ENCODE assay signal across 25 cellular contexts in the genomic region with DNA sequence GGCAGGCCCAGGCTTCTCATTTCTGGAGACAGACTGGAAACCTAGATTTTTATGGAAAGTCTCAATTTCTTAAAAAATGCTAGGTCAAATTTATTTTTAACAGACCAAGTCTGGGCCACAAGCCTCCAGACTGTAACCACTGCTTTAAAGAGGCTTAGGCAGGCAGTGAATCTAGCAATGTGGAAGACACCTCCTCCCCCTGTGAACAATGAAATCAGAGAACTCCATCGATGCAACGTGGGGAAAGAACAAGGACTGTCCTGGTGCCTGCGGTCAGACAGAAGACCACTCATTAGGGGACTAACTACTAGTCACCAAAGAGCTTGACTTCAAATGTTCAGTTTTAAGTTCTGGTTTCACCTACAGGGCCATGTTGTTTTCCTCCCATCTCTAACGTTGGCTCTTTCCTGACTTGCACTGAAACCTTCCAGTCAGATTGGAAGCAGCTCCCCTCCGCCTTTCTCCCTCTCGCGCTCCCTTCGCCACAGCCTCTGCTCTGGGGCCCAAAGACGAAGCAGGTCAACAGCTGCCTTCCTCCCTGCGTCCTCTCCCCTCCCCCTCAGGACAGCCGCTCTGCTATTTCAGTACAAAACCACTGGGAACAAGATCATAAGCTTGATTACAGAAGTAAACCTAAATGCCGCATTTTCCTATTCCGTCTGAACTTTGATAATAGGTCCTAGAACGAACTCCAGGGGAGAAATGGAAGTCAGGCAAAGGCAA. TPM values are rescaled to one million over a fixed set of nuclear protein-coding genes. Genes with fewer than 3 reads are reported as not detected.
A peak's percentile ranks its signal among the peaks of the same experiment; 100 is the strongest.
DNase-seq lines count a peak whose midpoint lies in the region; ATAC-seq and TF ChIP-seq lines count a peak whose summit lies in the region.
"Had no signal": no experiment of that assay in that cellular context is flagged by ENCODE, and none has a peak within 500 bp of the region (broad histone marks: within the 10 kb centered on the region; RNA-seq: fewer than 3 reads in every experiment).

No MANE protein-coding gene starts in this region.

- POLR2A ChIA-PET in activated CD4-positive, alpha-beta T cell treated with anti-CD3 and anti-CD28 coated beads for 36 hours (lab: Charles Lee), result interaction anchor here (0.8 kb wide), 1 partner anchor 10 kb away, joined by 7 read pairs; no protein-coding TSS in a partner anchor
- POLR2A ChIA-PET in CD4-positive, alpha-beta memory T cell (lab: Charles Lee; ENCODE audit: partially characterized antibody), result no interaction called here

- no peaks in the 10 kb centered on the region for H3K27me3 Mint-ChIP-seq in activated CD4-positive, alpha-beta T cell treated with anti-CD3 and anti-CD28 coated beads for 36 hours
- H3K27me3 Mint-ChIP-seq in glutamatergic neuron (ENCODE audit: unreplicated experiment), result peaks cover 2% of the 10 kb centered on the region
- H3K27me3 Mint-ChIP-seq in CD4-positive, alpha-beta memory T cell, result no peaks in the 10 kb centered on the region
- H3K27me3 Mint-ChIP-seq: stimulated activated naive B cell treated with anti-CD40 and anti-IgM and Interleukin-4, amounts not matched to agents 10 μg/mL and 1 μg/mL and 100 μg/mL, for 72 hours had no signal

- no peaks in the 10 kb centered on the region for H3K9me3 Mint-ChIP-seq in activated CD4-positive, alpha-beta T cell treated with anti-CD3 and anti-CD28 coated beads for 36 hours (ENCODE audit: low read depth)
- peaks cover 5% of the 10 kb centered on the region for H3K9me3 Mint-ChIP-seq in glutamatergic neuron (ENCODE audit: unreplicated experiment)
- H3K9me3 Mint-ChIP-seq in CD4-positive, alpha-beta memory T cell, result no peaks in the 10 kb centered on the region
- H3K9me3 Mint-ChIP-seq: CD8-positive, alpha-beta T cell; HFFc6; stimulated activated naive B cell treated with anti-CD40 and anti-IgM and Interleukin-4, amounts not matched to agents 10 μg/mL and 1 μg/mL and 100 μg/mL, for 72 hours had no signal

- H3K4me3 ChIP-seq in HL-60 (replicated peaks; ENCODE audit: insufficient read depth, low read length) (no peak overlapping the region), psoas muscle (no peak overlapping the region)
- H3K4me3 ChIP-seq in CD4-positive, alpha-beta memory T cell (ENCODE audit: low read length in 2 of 2), result no peak overlapping the region
- H3K4me3 ChIP-seq: SK-N-MC, upper lobe of left lung had no signal

- peaks cover 2 to 89% of the 10 kb centered on the region in 2 donors for H3K36me3 ChIP-seq in psoas muscle (ENCODE audit: insufficient read depth in 1 of 2, low read depth in 1 of 2)
- H3K36me3 ChIP-seq in CD4-positive, alpha-beta memory T cell (ENCODE audit: insufficient read depth, low read length), result peaks cover 62% of the 10 kb centered on the region

- TF ChIP-seq CTCF in HL-60 (IDR thresholded peaks at IDR 0.05; ENCODE audit: insufficient read depth, low read length), result no peak
- no peak for TF ChIP-seq CTCF in glutamatergic neuron (IDR thresholded peaks at IDR 0.05; ENCODE audit: partially characterized antibody, unreplicated experiment)
- TF ChIP-seq CTCF in psoas muscle (IDR thresholded peaks at IDR 0.05), result no peak

- no peaks in the 10 kb centered on the region for H3K9me3 ChIP-seq in psoas muscle
- no peaks in the 10 kb centered on the region for H3K9me3 ChIP-seq in CD4-positive, alpha-beta memory T cell (ENCODE audit: control insufficient read depth in 1 of 2, low read length in 2 of 2)
- H3K9me3 ChIP-seq: upper lobe of left lung had no signal

- H3K4me1 ChIP-seq in psoas muscle, result peaks cover 36% of the 10 kb centered on the region
- H3K4me1 ChIP-seq in CD4-positive, alpha-beta memory T cell (ENCODE audit: insufficient read depth, low read length), result no peaks in the 10 kb centered on the region
- H3K4me1 ChIP-seq: upper lobe of left lung had no signal

- CTCF ChIA-PET in activated CD4-positive, alpha-beta T cell treated with anti-CD3 and anti-CD28 coated beads for 36 hours (lab: Charles Lee), result interaction anchor here (1.0 to 1.4 kb wide), 2 partner anchors 8 to 17 kb away, joined by 3 to 4 read pairs; no protein-coding TSS in a partner anchor
- CTCF ChIA-PET in CD4-positive, alpha-beta memory T cell (lab: Charles Lee; ENCODE audit: partially characterized antibody), result no interaction called here

- DNase-seq in activated CD4-positive, alpha-beta T cell treated with anti-CD3 and anti-CD28 coated beads for 36 hours, result no peak
- DNase-seq in activated CD4-positive, alpha-beta T cell treated with anti-CD3 and anti-CD28 coated beads for 48 hours, result no peak
- DNase-seq in HL-60 (ENCODE audit: low read depth in 1 of 2, low spot score in 1 of 2), result peak in 1 of 2 experiments; percentile 72
- no peak for DNase-seq in glutamatergic neuron
- peak in 1 of 2 donors; percentile 26 for DNase-seq in psoas muscle
- DNase-seq in DMS 273 (lab: John Stamatoyannopoulos, UW; ENCODE audit: unreplicated experiment), result no peak
- no peak for DNase-seq in CD4-positive, alpha-beta memory T cell
- DNase-seq: activated CD4-positive, alpha-beta T cell treated with anti-CD3 and anti-CD28 coated beads, Interleukin-2, amount 50 U/mL, for 1 hour; activated effector memory CD4-positive, alpha-beta T cell treated with anti-CD3 and anti-CD28 coated beads, Interleukin-2, amount 50 U/mL, for 16 hours; CD8-positive, alpha-beta T cell; dermis blood vessel endothelial cell; DMS 273 treated with DMSO at 0.1 percent for 48 hours; EL; GOT3; HFFc6; right cardiac atrium; stimulated activated CD4-positive, alpha-beta T cell treated with anti-CD3 and anti-CD28 coated beads, Interleukin-12 subunit alpha, Interleukin-12 subunit beta, amount 100 ng/mL, for 4 hours; stimulated activated CD4-positive, alpha-beta T cell treated with anti-CD3 and anti-CD28 coated beads, Interleukin-4, amount 100 ng/mL, for 4 hours; stimulated activated naive B cell treated with anti-CD40 and anti-IgM and Interleukin-4, amounts not matched to agents 10 μg/mL and 1 μg/mL and 100 μg/mL, for 72 hours; T-helper 2 cell; upper lobe of left lung had no signal

- peaks cover 60% of the 10 kb centered on the region for H3K36me3 Mint-ChIP-seq in activated CD4-positive, alpha-beta T cell treated with anti-CD3 and anti-CD28 coated beads for 36 hours (ENCODE audit: low read depth)
- peaks cover 19% of the 10 kb centered on the region for H3K36me3 Mint-ChIP-seq in glutamatergic neuron (ENCODE audit: unreplicated experiment)
- H3K36me3 Mint-ChIP-seq in CD4-positive, alpha-beta memory T cell, result peaks cover 82 to 89% of the 10 kb centered on the region in 2 donors

- peak overlapping the region; percentile 54 for H3K27ac ChIP-seq in HL-60 (replicated peaks)
- peak overlapping the region; percentile 84 for H3K27ac ChIP-seq in psoas muscle
- H3K27ac ChIP-seq in CD4-positive, alpha-beta memory T cell (ENCODE audit: low read depth, low read length), result no peak overlapping the region
- H3K27ac ChIP-seq: 22Rv1, parathyroid adenoma, SK-N-MC, upper lobe of left lung had no signal

- no peak for ATAC-seq in activated CD4-positive, alpha-beta T cell treated with anti-CD3 and anti-CD28 coated beads for 36 hours
- ATAC-seq in psoas muscle, result peak; percentile 54 to 58 (median 58)
- ATAC-seq in GM18519 (IDR thresholded peaks at IDR 0.05; ENCODE audit: low FRiP score, unreplicated experiment), result no peak
- ATAC-seq: CD8-positive, alpha-beta T cell; right cardiac atrium had no signal

- peaks cover 3% of the 10 kb centered on the region for H3K4me1 Mint-ChIP-seq in activated CD4-positive, alpha-beta T cell treated with anti-CD3 and anti-CD28 coated beads for 36 hours
- peaks cover 16% of the 10 kb centered on the region for H3K4me1 Mint-ChIP-seq in glutamatergic neuron (ENCODE audit: low read depth, unreplicated experiment)
- peaks cover 0 to 4% (median under 1%) of the 10 kb centered on the region in 4 donors for H3K4me1 Mint-ChIP-seq in CD4-positive, alpha-beta memory T cell

- intact Hi-C loops in activated CD4-positive, alpha-beta T cell treated with anti-CD3 and anti-CD28 coated beads for 36 hours (cut with DNase I, micrococcal nuclease), result no loop called here
- intact Hi-C loops in psoas muscle (cut with DNase I), result loop anchor here in 1 of 2 donors (5.0 kb wide), 1 partner anchor 50 kb away; no protein-coding TSS in a partner anchor
- intact Hi-C loops in CD4-positive, alpha-beta memory T cell (cut with micrococcal nuclease), result no loop called here

- WGBS in psoas muscle, 3 donors, result 52 to 77% (median 61%) methylated on average over 14 of the region's 14 CpGs

- H3K4me3 Mint-ChIP-seq in activated CD4-positive, alpha-beta T cell treated with anti-CD3 and anti-CD28 coated beads for 36 hours, result no peak overlapping the region
- no peak overlapping the region for H3K4me3 Mint-ChIP-seq in glutamatergic neuron (ENCODE audit: unreplicated experiment)
- H3K4me3 Mint-ChIP-seq in CD4-positive, alpha-beta memory T cell, result no peak overlapping the region
- H3K4me3 Mint-ChIP-seq: CD8-positive, alpha-beta T cell; HFFc6; stimulated activated naive B cell treated with anti-CD40 and anti-IgM and Interleukin-4, amounts not matched to agents 10 μg/mL and 1 μg/mL and 100 μg/mL, for 72 hours had no signal

- peak overlapping the region; percentile 4 for H3K27ac Mint-ChIP-seq in activated CD4-positive, alpha-beta T cell treated with anti-CD3 and anti-CD28 coated beads for 36 hours
- H3K27ac Mint-ChIP-seq in glutamatergic neuron (ENCODE audit: unreplicated experiment), result peak overlapping the region; percentile 70
- no peak overlapping the region for H3K27ac Mint-ChIP-seq in CD4-positive, alpha-beta memory T cell
- H3K27ac Mint-ChIP-seq: CD8-positive, alpha-beta T cell; HFFc6 had no signal

- H3K27me3 ChIP-seq in HL-60 (ENCODE audit: insufficient read depth, poor library complexity, severe bottlenecking) (no peaks in the 10 kb centered on the region), psoas muscle (ENCODE audit: insufficient read depth in 3 of 3, low read length in 2 of 3) (no peaks in the 10 kb centered on the region)
- H3K27me3 ChIP-seq in CD4-positive, alpha-beta memory T cell (ENCODE audit: insufficient read depth, low read length), result no peaks in the 10 kb centered on the region
- H3K27me3 ChIP-seq: upper lobe of left lung had no signal

RNA-seq across cellular contexts. Expression of gene GTF3C1, which starts 17.5 kb away (rescaled TPM):
- total RNA-seq in activated CD4-positive, alpha-beta T cell treated with anti-CD3 and anti-CD28 coated beads for 36 hours, result 10 to 100 TPM; 48.8 to 50.7 TPM
- total RNA-seq in glutamatergic neuron (ENCODE audit: unreplicated experiment), result 106 TPM
- total RNA-seq in psoas muscle, result 10 to 100 TPM; 35.2 to 95.5 (median 55.5) TPM
- polyA plus RNA-seq in psoas muscle, result 10 to 100 TPM; 37.6 to 57.9 (median 47.4) TPM
- total RNA-seq in CD4-positive, alpha-beta memory T cell, result 10 to 100 TPM; 48.9 to 53.1 TPM
- polyA plus RNA-seq in CD4-positive, alpha-beta memory T cell, result 10 to 100 TPM in 1 of 2 donors, 1 to 10 TPM in 1; 4.8 to 30.1 TPM

RNA-seq across cellular contexts. Expression of gene KATNIP, which starts 17.7 kb away (rescaled TPM):
- 10 to 100 TPM; 12.3 to 12.8 TPM for total RNA-seq in activated CD4-positive, alpha-beta T cell treated with anti-CD3 and anti-CD28 coated beads for 36 hours
- total RNA-seq in glutamatergic neuron (ENCODE audit: unreplicated experiment) (22.9 TPM), psoas muscle (1 to 10 TPM; 4.5 to 8.7 (median 6.4) TPM)
- polyA plus RNA-seq in psoas muscle, result 1 to 10 TPM; 4.7 to 9.6 (median 5.3) TPM
- 10 to 100 TPM; 18.4 to 22.9 TPM for total RNA-seq in CD4-positive, alpha-beta memory T cell
- 1 to 10 TPM in 1 of 2 donors, under 1 TPM in 1; 0.31 to 7.4 TPM for polyA plus RNA-seq in CD4-positive, alpha-beta memory T cell

Comparison
In these comparisons a context has a peak if more than half of its experiments do, and no peak if none do; other contexts are left out.
1. ATAC-seq: peak in psoas muscle (4 of 4); none in activated CD4-positive, alpha-beta T cell treated with anti-CD3 and anti-CD28 coated beads for 36 hours (single experiment) and GM18519 (single experiment).
2. H3K27ac Mint-ChIP-seq: peak in activated CD4-positive, alpha-beta T cell treated with anti-CD3 and anti-CD28 coated beads for 36 hours (single experiment) and glutamatergic neuron (single experiment); none in CD4-positive, alpha-beta memory T cell (0 of 7).